In genomic region chr3:63862804-63863149, GRCh38 we compare ENCODE assay signal across 8 cellular contexts. TPM values are rescaled to one million over a fixed set of nuclear protein-coding genes. Genes with fewer than 3 reads are reported as not detected.
DNase-seq lines count a peak whose midpoint lies in the region; ATAC-seq, FAIRE-seq and TF ChIP-seq lines count a peak whose summit lies in the region.

No MANE protein-coding gene starts in this region.

- peaks cover 35% of the 10 kb centered on the region for H3K4me1 Mint-ChIP-seq in mesothelial cell of epicardium

- peaks cover 5% of the 10 kb centered on the region for H3K36me3 Mint-ChIP-seq in mesothelial cell of epicardium

- no peaks in the 10 kb centered on the region for H3K27me3 ChIP-seq in body of pancreas

- ATAC-seq in HG03097 (IDR thresholded peaks at IDR 0.05; ENCODE audit: low FRiP score, unreplicated experiment) (peak; percentile 5), body of pancreas (no peak), HG03521 (IDR thresholded peaks at IDR 0.05; ENCODE audit: unreplicated experiment) (no peak), HG03342 (IDR thresholded peaks at IDR 0.05; ENCODE audit: unreplicated experiment) (no peak)

- TF ChIP-seq POLR2A in GM12891 (IDR thresholded peaks at IDR 0.05; ENCODE audit: low read depth, low read length) (no peak), body of pancreas (IDR thresholded peaks at IDR 0.05) (no peak)

- no peaks in the 10 kb centered on the region for H3K27me3 Mint-ChIP-seq in mesothelial cell of epicardium (ENCODE audit: low read depth)

- intact Hi-C loops in body of pancreas (cut with DNase I): no loop called here

- no peaks in the 10 kb centered on the region for H3K9me3 ChIP-seq in body of pancreas

- no peaks in the 10 kb centered on the region for H3K9me3 Mint-ChIP-seq in mesothelial cell of epicardium

- H3K36me3 ChIP-seq in body of pancreas (replicated peaks in 1 of 2; ENCODE audit: insufficient read depth in 1 of 2, low read depth in 2 of 2): no peaks in the 10 kb centered on the region

- peak overlapping the region; percentile 94 for H3K4me3 Mint-ChIP-seq in mesothelial cell of epicardium

- DNase-seq in GM12891 (ENCODE audit: insufficient read length, low spot score): peak; percentile 6
- DNase-seq in body of pancreas: no peak
- DNase-seq in mesothelial cell of epicardium (ENCODE audit: low spot score in 2 of 2, unreplicated experiment in 2 of 2): no peak
- DNase-seq in superior temporal gyrus (ENCODE audit: extremely low spot score): no peak
- no peak for DNase-seq in 8988T

- peak overlapping the region in 3 of 4 donors; percentile 88 to 92 (median 92) for H3K27ac ChIP-seq in body of pancreas

- peak overlapping the region; percentile 97 for H3K27ac Mint-ChIP-seq in mesothelial cell of epicardium

- WGBS in body of pancreas, 2 donors: 15 to 20% methylated on average over 5 of the region's 5 CpGs

- TF ChIP-seq CTCF in body of pancreas (IDR thresholded peaks at IDR 0.05) (no peak), mesothelial cell of epicardium (IDR thresholded peaks at IDR 0.05; ENCODE audit: unreplicated experiment) (no peak)

- no peak for FAIRE-seq in GM12891 (lab: Jason Lieb, UNC)

- H3K4me3 ChIP-seq in body of pancreas: peak overlapping the region; percentile 86 to 97

- peaks cover 51% of the 10 kb centered on the region for H3K4me1 ChIP-seq in body of pancreas

TF ChIP-seq in GM12891, 5 proteins besides CTCF, POLR2A, EP300 and RAD21:
- no peak for TF ChIP-seq POU2F2 (IDR thresholded peaks at IDR 0.05; ENCODE audit: low read depth, low read length)
- TF ChIP-seq SPI1 (IDR thresholded peaks at IDR 0.05; ENCODE audit: low read depth, low read length): no peak

RNA-seq across cellular contexts. Expression of gene THOC7, which starts 0.8 kb away (rescaled TPM):
- 95.4 TPM for polyA plus RNA-seq in GM12891 (2012; ENCODE audit: low read depth, missing spikeins)
- total RNA-seq in body of pancreas: 10 to 100 TPM; 26.0 to 47.0 TPM
- 38.2 to 42.6 TPM (median 41.8 TPM) in 3 replicates for total RNA-seq in mesothelial cell of epicardium

RNA-seq across cellular contexts. Expression of gene ATXN7, which starts 0.9 kb away (rescaled TPM):
- polyA plus RNA-seq in GM12891 (2012; ENCODE audit: low read depth, missing spikeins): 4.7 TPM
- total RNA-seq in body of pancreas: 10 to 100 TPM; 36.3 to 43.8 TPM
- 28.2 to 29.4 TPM (median 28.7 TPM) in 3 replicates for total RNA-seq in mesothelial cell of epicardium

RNA-seq across cellular contexts. Expression of gene C3orf49, which starts 43.7 kb away (rescaled TPM):
- not detected for polyA plus RNA-seq in GM12891 (2012; ENCODE audit: low read depth, missing spikeins)
- not detected for total RNA-seq in body of pancreas
- total RNA-seq in mesothelial cell of epicardium: not detected in 3 replicates

RNA-seq across cellular contexts. Expression of gene SCAANT1, which starts 49.4 kb away (rescaled TPM):
- polyA plus RNA-seq in GM12891 (2012; ENCODE audit: low read depth, missing spikeins): not detected
- not detected for total RNA-seq in body of pancreas
- total RNA-seq in mesothelial cell of epicardium: not detected in 3 replicates
